ENCODE assay signal across 1 cellular context in genomic region chr4:1345905-1346780, GRCh38.
TF ChIP-seq lines count a peak whose summit lies in the region.

No MANE protein-coding gene starts in this region.

TF ChIP-seq in K562, 482 proteins besides CTCF, POLR2A, EP300 and RAD21 (continued from another document):
- TF ChIP-seq, protein P1, sequence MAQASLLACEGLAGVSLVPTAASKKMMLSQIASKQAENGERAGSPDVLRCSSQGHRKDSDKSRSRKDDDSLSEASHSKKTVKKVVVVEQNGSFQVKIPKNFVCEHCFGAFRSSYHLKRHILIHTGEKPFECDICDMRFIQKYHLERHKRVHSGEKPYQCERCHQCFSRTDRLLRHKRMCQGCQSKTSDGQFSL (CRISPR knock-in tag; IDR thresholded peaks at IDR 0.05), result peak; percentile 50; the same call in 1 of the 2 replicates
- TF ChIP-seq, protein P1 (tag; IDR thresholded peaks at IDR 0.05), result no peak
- 0 out of 2 replicates have a peak, but pooled peaks have one; percentile 15 for TF ChIP-seq FOSL1 (tag; conservative IDR thresholded peaks at IDR 0.05)
- no peak for TF ChIP-seq HCFC1 (IDR thresholded peaks at IDR 0.05; ENCODE audit: low read depth, low read length)
- TF ChIP-seq CBX3 (IDR thresholded peaks at IDR 0.05; ENCODE audit: borderline replicate concordance in 1 of 2, low read length in 2 of 2), result no peak
- TF ChIP-seq STAG1 (CRISPR knock-in tag; IDR thresholded peaks at IDR 0.05; ENCODE audit: borderline replicate concordance), result peak; percentile 23; the same call in 1 of the 2 replicates
- 0 out of 2 replicates have a peak, but pooled peaks have one; percentile 53 for TF ChIP-seq ZNF395 (CRISPR knock-in tag; IDR thresholded peaks at IDR 0.05)
- no peak for TF ChIP-seq OTX1 (CRISPR knock-in tag; IDR thresholded peaks at IDR 0.05)
- TF ChIP-seq, protein P2, sequence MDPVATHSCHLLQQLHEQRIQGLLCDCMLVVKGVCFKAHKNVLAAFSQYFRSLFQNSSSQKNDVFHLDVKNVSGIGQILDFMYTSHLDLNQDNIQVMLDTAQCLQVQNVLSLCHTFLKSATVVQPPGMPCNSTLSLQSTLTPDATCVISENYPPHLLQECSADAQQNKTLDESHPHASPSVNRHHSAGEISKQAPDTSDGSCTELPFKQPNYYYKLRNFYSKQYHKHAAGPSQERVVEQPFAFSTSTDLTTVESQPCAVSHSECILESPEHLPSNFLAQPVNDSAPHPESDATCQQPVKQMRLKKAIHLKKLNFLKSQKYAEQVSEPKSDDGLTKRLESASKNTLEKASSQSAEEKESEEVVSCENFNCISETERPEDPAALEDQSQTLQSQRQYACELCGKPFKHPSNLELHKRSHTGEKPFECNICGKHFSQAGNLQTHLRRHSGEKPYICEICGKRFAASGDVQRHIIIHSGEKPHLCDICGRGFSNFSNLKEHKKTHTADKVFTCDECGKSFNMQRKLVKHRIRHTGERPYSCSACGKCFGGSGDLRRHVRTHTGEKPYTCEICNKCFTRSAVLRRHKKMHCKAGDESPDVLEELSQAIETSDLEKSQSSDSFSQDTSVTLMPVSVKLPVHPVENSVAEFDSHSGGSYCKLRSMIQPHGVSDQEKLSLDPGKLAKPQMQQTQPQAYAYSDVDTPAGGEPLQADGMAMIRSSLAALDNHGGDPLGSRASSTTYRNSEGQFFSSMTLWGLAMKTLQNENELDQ (CRISPR knock-in tag; IDR thresholded peaks at IDR 0.05; ENCODE audit: borderline replicate concordance), result 0 out of 2 replicates have a peak, but pooled peaks have one; percentile 41
- 0 out of 2 replicates have a peak, but pooled peaks have one; percentile 40 for TF ChIP-seq ZNF263 (CRISPR knock-in tag; IDR thresholded peaks at IDR 0.05; ENCODE audit: borderline replicate concordance)
- TF ChIP-seq, protein P3, sequence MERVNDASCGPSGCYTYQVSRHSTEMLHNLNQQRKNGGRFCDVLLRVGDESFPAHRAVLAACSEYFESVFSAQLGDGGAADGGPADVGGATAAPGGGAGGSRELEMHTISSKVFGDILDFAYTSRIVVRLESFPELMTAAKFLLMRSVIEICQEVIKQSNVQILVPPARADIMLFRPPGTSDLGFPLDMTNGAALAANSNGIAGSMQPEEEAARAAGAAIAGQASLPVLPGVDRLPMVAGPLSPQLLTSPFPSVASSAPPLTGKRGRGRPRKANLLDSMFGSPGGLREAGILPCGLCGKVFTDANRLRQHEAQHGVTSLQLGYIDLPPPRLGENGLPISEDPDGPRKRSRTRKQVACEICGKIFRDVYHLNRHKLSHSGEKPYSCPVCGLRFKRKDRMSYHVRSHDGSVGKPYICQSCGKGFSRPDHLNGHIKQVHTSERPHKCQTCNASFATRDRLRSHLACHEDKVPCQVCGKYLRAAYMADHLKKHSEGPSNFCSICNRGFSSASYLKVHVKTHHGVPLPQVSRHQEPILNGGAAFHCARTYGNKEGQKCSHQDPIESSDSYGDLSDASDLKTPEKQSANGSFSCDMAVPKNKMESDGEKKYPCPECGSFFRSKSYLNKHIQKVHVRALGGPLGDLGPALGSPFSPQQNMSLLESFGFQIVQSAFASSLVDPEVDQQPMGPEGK (CRISPR knock-in tag; IDR thresholded peaks at IDR 0.05; ENCODE audit: borderline replicate concordance), result no peak
- no peak for TF ChIP-seq SMAD2 (IDR thresholded peaks at IDR 0.05; ENCODE audit: low read depth, low read length)
- TF ChIP-seq RCOR1 (IDR thresholded peaks at IDR 0.05; ENCODE audit: borderline replicate concordance in 1 of 2, low read depth in 2 of 2, low read length in 2 of 2), result no peak
- no peak for TF ChIP-seq ZNF583 (CRISPR knock-in tag; IDR thresholded peaks at IDR 0.05)
- no peak for TF ChIP-seq XRCC5 (IDR thresholded peaks at IDR 0.05; ENCODE audit: low read depth, low read length)
- no peak for TF ChIP-seq HOXB6 (CRISPR knock-in tag; IDR thresholded peaks at IDR 0.05; ENCODE audit: borderline replicate concordance)
- TF ChIP-seq POLR2G (IDR thresholded peaks at IDR 0.05; ENCODE audit: low read depth, low read length), result peak; percentile 69
- TF ChIP-seq ZNF124 (CRISPR knock-in tag; IDR thresholded peaks at IDR 0.05), result 0 out of 2 replicates have a peak, but pooled peaks have one; percentile 81
- peak; percentile 71; the same call in 1 of the 2 replicates for TF ChIP-seq ZFX (CRISPR knock-in tag; IDR thresholded peaks at IDR 0.05)
- 0 out of 2 replicates have a peak, but pooled peaks have one; percentile 25 for TF ChIP-seq GABPB1 (CRISPR knock-in tag; IDR thresholded peaks at IDR 0.05)
- 0 out of 2 replicates have a peak, but pooled peaks have one; percentile 55 for TF ChIP-seq ZNF511 (CRISPR knock-in tag; IDR thresholded peaks at IDR 0.05)
- no peak for TF ChIP-seq ZNF217 (CRISPR knock-in tag; IDR thresholded peaks at IDR 0.05)
- no peak for TF ChIP-seq DMBX1 (CRISPR knock-in tag; IDR thresholded peaks at IDR 0.05; ENCODE audit: borderline replicate concordance)
- TF ChIP-seq, protein P4, sequence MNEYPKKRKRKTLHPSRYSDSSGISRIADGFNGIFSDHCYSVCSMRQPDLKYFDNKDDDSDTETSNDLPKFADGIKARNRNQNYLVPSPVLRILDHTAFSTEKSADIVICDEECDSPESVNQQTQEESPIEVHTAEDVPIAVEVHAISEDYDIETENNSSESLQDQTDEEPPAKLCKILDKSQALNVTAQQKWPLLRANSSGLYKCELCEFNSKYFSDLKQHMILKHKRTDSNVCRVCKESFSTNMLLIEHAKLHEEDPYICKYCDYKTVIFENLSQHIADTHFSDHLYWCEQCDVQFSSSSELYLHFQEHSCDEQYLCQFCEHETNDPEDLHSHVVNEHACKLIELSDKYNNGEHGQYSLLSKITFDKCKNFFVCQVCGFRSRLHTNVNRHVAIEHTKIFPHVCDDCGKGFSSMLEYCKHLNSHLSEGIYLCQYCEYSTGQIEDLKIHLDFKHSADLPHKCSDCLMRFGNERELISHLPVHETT (CRISPR knock-in tag; conservative IDR thresholded peaks at IDR 0.05 in 1 of 2, IDR thresholded peaks at IDR 0.05 in 1 of 2), result no peak
- no peak for TF ChIP-seq ZNF707 (CRISPR knock-in tag; conservative IDR thresholded peaks at IDR 0.05)
- no peak for TF ChIP-seq ZNF311 (CRISPR knock-in tag; IDR thresholded peaks at IDR 0.05)
- no peak for TF ChIP-seq MCM5 (IDR thresholded peaks at IDR 0.05; ENCODE audit: low read depth)
- TF ChIP-seq, protein P5, sequence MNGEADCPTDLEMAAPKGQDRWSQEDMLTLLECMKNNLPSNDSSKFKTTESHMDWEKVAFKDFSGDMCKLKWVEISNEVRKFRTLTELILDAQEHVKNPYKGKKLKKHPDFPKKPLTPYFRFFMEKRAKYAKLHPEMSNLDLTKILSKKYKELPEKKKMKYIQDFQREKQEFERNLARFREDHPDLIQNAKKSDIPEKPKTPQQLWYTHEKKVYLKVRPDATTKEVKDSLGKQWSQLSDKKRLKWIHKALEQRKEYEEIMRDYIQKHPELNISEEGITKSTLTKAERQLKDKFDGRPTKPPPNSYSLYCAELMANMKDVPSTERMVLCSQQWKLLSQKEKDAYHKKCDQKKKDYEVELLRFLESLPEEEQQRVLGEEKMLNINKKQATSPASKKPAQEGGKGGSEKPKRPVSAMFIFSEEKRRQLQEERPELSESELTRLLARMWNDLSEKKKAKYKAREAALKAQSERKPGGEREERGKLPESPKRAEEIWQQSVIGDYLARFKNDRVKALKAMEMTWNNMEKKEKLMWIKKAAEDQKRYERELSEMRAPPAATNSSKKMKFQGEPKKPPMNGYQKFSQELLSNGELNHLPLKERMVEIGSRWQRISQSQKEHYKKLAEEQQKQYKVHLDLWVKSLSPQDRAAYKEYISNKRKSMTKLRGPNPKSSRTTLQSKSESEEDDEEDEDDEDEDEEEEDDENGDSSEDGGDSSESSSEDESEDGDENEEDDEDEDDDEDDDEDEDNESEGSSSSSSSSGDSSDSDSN (IDR thresholded peaks at IDR 0.05; ENCODE audit: borderline replicate concordance in 1 of 2, low read depth in 2 of 2, low read length in 2 of 2), result 0 out of 4 replicates have a peak, but pooled peaks of 1 of the 2 experiments have one; percentile 19
- no peak for TF ChIP-seq ZBTB9 (CRISPR knock-in tag; IDR thresholded peaks at IDR 0.05)
- TF ChIP-seq HSF4 (CRISPR knock-in tag; IDR thresholded peaks at IDR 0.05; ENCODE audit: borderline replicate concordance), result no peak
- no peak for TF ChIP-seq ZKSCAN3 (CRISPR knock-in tag; IDR thresholded peaks at IDR 0.05)
